Comparison of ENCODE assay signal across 1 cellular context in genomic region chr22:46043339-46043738, GRCh38.
TF ChIP-seq lines count a peak whose summit lies in the region.

No MANE protein-coding gene starts in this region.

TF ChIP-seq in H1, 55 proteins besides CTCF, POLR2A, EP300 and RAD21 (continued from another document):
- no peak for TF ChIP-seq POLR2AphosphoS5 (IDR thresholded peaks at IDR 0.05; ENCODE audit: low read depth, low read length)
- TF ChIP-seq ASH2L (IDR thresholded peaks at IDR 0.05; ENCODE audit: low read length) = no peak
- no peak for TF ChIP-seq ATF3 (IDR thresholded peaks at IDR 0.05; ENCODE audit: insufficient read depth, low read depth, low read length)
- TF ChIP-seq SRF (IDR thresholded peaks at IDR 0.05; ENCODE audit: low read depth, low read length) = no peak
TF ChIP-seq in H1: peak in this region for 0.
